In genomic region chr18:25795178-25795577, GRCh38 we compare ENCODE assay signal across 26 cellular contexts.
"Had no signal": no experiment of that assay in that cellular context is flagged by ENCODE, and none has a peak within 500 bp of the region (broad histone marks: within the 10 kb centered on the region; RNA-seq: fewer than 3 reads in every experiment).

No MANE protein-coding gene starts in this region.

- H3K79me2 ChIP-seq: hepatocyte had no signal

- H3K27me3 ChIP-seq: foreskin keratinocyte, hepatocyte, left lung, right lobe of liver, transverse colon, uterus had no signal

- ATAC-seq: activated CD8-positive, alpha-beta T cell treated with anti-CD3 and anti-CD28 coated beads for 36 hours; activated T-helper 17 cell treated with anti-CD3 and anti-CD28 coated beads, Interleukin-2, amount 50 U/mL, for 72 hours; foreskin keratinocyte; left lung; right lobe of liver; stimulated activated naive B cell treated with anti-CD40 and anti-IgM and Interleukin-4, amounts not matched to agents 10 μg/mL and 1 μg/mL and 100 μg/mL, for 72 hours had no signal

- DNase-seq: activated CD4-positive, alpha-beta T cell treated with anti-CD3 and anti-CD28 coated beads, Interleukin-2, amount 10 ng/mL, durations not matched to agents 7 days and 5 days; activated CD4-positive, CD25-positive, alpha-beta regulatory T cell treated with anti-CD3 and anti-CD28 coated beads, Interleukin-2, amount 50 U/mL, for 72 hours; activated CD8-positive, alpha-beta T cell treated with anti-CD3 and anti-CD28 coated beads for 36 hours; activated T-cell treated with anti-CD3 and anti-CD28 coated beads, Interleukin-2, amount 50 U/mL, for 1 hour; effector CD4-positive, alpha-beta T cell; erythroblast; foreskin keratinocyte; glutamatergic neuron; immature natural killer cell; kidney glomerular epithelial cell; left lung; occipital lobe; right lobe of liver; stimulated activated CD4-positive, alpha-beta T cell treated with anti-CD3 and anti-CD28 coated beads, Interleukin-2, amount 100 ng/mL, for 48 hours; stimulated activated CD8-positive, alpha-beta memory T cell treated with anti-CD3 and anti-CD28 coated beads, Interleukin-4, amount 100 ng/mL, for 48 hours; stimulated activated naive B cell treated with anti-CD40 and anti-IgM and Interleukin-4, amounts not matched to agents 10 μg/mL and 1 μg/mL and 100 μg/mL, for 72 hours; T-helper 1 cell; transverse colon; uterus; WERI-Rb-1 had no signal

- H3K4me1 ChIP-seq: foreskin keratinocyte, left lung, right lobe of liver, transverse colon, uterus had no signal

- H3K4me3 ChIP-seq: hepatocyte, left lung, right lobe of liver, smooth muscle cell, transverse colon, uterus had no signal

- H3K27ac Mint-ChIP-seq: activated CD4-positive, alpha-beta T cell treated with anti-CD3 and anti-CD28 coated beads, Interleukin-2, amount 10 ng/mL, durations not matched to agents 7 days and 5 days; activated CD8-positive, alpha-beta T cell treated with anti-CD3 and anti-CD28 coated beads for 36 hours; activated naive CD8-positive, alpha-beta T cell; activated T-helper 17 cell treated with anti-CD3 and anti-CD28 coated beads, Interleukin-2, amount 50 U/mL, for 72 hours; dendritic cell treated with granulocyte-macrophage colony-stimulating factor and Interleukin-4, amounts not matched to agents 40 ng/mL and 50 ng/mL, for 4 days; immature natural killer cell; stimulated activated naive B cell treated with anti-CD40 and anti-IgM and Interleukin-4, amounts not matched to agents 10 μg/mL and 1 μg/mL and 100 μg/mL, for 72 hours had no signal

- H3K36me3 ChIP-seq: left lung, right lobe of liver, transverse colon, uterus, WERI-Rb-1 had no signal

- H3K36me3 Mint-ChIP-seq: activated naive CD8-positive, alpha-beta T cell; immature natural killer cell; stimulated activated naive B cell treated with anti-CD40 and anti-IgM and Interleukin-4, amounts not matched to agents 10 μg/mL and 1 μg/mL and 100 μg/mL, for 72 hours had no signal

- H3K4me2 ChIP-seq: hepatocyte, smooth muscle cell had no signal

- H3K9me3 Mint-ChIP-seq: activated CD4-positive, alpha-beta T cell treated with anti-CD3 and anti-CD28 coated beads, Interleukin-2, amount 10 ng/mL, durations not matched to agents 7 days and 5 days; dendritic cell treated with granulocyte-macrophage colony-stimulating factor and Interleukin-4, amounts not matched to agents 40 ng/mL and 50 ng/mL, for 4 days had no signal

- H3K27me3 Mint-ChIP-seq: activated CD4-positive, alpha-beta T cell treated with anti-CD3 and anti-CD28 coated beads, Interleukin-2, amount 10 ng/mL, durations not matched to agents 7 days and 5 days; activated naive CD8-positive, alpha-beta T cell; activated T-helper 17 cell treated with anti-CD3 and anti-CD28 coated beads, Interleukin-2, amount 50 U/mL, for 72 hours; dendritic cell treated with granulocyte-macrophage colony-stimulating factor and Interleukin-4, amounts not matched to agents 40 ng/mL and 50 ng/mL, for 4 days; stimulated activated naive B cell treated with anti-CD40 and anti-IgM and Interleukin-4, amounts not matched to agents 10 μg/mL and 1 μg/mL and 100 μg/mL, for 72 hours had no signal

- H3K4me1 Mint-ChIP-seq: activated CD4-positive, alpha-beta T cell treated with anti-CD3 and anti-CD28 coated beads, Interleukin-2, amount 10 ng/mL, durations not matched to agents 7 days and 5 days; activated T-helper 17 cell treated with anti-CD3 and anti-CD28 coated beads, Interleukin-2, amount 50 U/mL, for 72 hours; immature natural killer cell; stimulated activated naive B cell treated with anti-CD40 and anti-IgM and Interleukin-4, amounts not matched to agents 10 μg/mL and 1 μg/mL and 100 μg/mL, for 72 hours had no signal

- H3K4me3 Mint-ChIP-seq: activated CD4-positive, alpha-beta T cell treated with anti-CD3 and anti-CD28 coated beads, Interleukin-2, amount 10 ng/mL, durations not matched to agents 7 days and 5 days; activated CD8-positive, alpha-beta T cell treated with anti-CD3 and anti-CD28 coated beads for 36 hours; activated naive CD8-positive, alpha-beta T cell; activated T-helper 17 cell treated with anti-CD3 and anti-CD28 coated beads, Interleukin-2, amount 50 U/mL, for 72 hours; dendritic cell treated with granulocyte-macrophage colony-stimulating factor and Interleukin-4, amounts not matched to agents 40 ng/mL and 50 ng/mL, for 4 days; immature natural killer cell; nephron; stimulated activated naive B cell treated with anti-CD40 and anti-IgM and Interleukin-4, amounts not matched to agents 10 μg/mL and 1 μg/mL and 100 μg/mL, for 72 hours had no signal

- H3K27ac ChIP-seq: foreskin keratinocyte, hepatocyte, left lung, right lobe of liver, transverse colon, uterus, WERI-Rb-1 had no signal

- H3K9me3 ChIP-seq: left lung, right lobe of liver, transverse colon, uterus had no signal

- H2AFZ ChIP-seq: hepatocyte had no signal
